In genomic region chr15:38603271-38603670, GRCh38 we compare ENCODE assay signal across 1 cellular context.
TF ChIP-seq lines count a peak whose summit lies in the region.

No MANE protein-coding gene starts in this region.

TF ChIP-seq in GM23338, 12 proteins besides CTCF, POLR2A, EP300 and RAD21 (continued from another document):
- no peak for TF ChIP-seq ZNF462 (CRISPR knock-in tag; IDR thresholded peaks at IDR 0.05)
- no peak for TF ChIP-seq NANOG (IDR thresholded peaks at IDR 0.05; ENCODE audit: borderline replicate concordance)
- TF ChIP-seq ZNF331 (CRISPR knock-in tag; IDR thresholded peaks at IDR 0.05; ENCODE audit: low read depth) = no peak
TF ChIP-seq in GM23338: peak in this region for 0.
